Comparison of ENCODE assay signal across 8 cellular contexts in the genomic region with DNA sequence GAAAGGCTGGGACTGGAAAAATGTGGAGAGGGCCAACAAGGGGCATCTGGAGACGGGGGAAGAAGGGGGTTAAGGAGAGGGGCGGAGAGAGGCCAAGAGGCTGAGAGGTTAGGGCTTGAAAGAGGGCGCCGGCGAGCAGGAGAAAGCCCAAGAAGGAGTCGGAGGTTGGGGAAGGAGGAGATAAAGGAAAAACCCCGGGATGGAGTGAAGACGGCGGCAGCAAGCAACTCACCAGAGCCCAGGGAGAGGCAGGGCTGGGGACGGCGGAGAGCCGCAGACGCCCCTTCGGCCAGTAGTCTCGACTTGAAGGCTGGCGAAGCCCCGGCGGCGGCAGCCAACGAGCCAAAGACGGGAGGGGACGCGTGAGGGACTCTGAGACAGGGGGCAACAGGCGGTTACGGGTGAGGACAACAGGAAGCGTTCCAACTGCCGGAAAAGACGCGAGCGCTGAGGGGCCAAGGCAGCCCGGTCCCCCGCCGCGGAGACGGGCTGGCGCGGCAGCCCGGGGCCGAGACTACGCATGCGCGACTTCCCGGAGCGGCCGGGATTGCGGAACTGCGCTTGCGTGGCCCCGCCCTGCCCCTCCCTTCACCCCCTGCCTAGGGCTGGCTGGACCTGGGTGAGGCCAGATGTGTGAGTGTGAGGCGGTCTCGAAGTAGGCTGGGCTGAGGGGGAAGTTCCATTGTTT. TPM values are rescaled to one million over a fixed set of nuclear protein-coding genes. Genes with fewer than 3 reads are reported as not detected.
DNase-seq lines count a peak whose midpoint lies in the region; TF ChIP-seq lines count a peak whose summit lies in the region.

A gene (minus strand): TSS at position 522 of the 688 bp plus-strand sequence. CDS start 7,277 bp downstream, outside the sequence.

- DNase-seq in HEK293T (ENCODE audit: extremely low spot score) = peak; percentile 98
- DNase-seq in MV-4-11 (lab: John Stamatoyannopoulos, UW) = peak; percentile 85
- DNase-seq in SJSA1 (ENCODE audit: low read depth in 1 of 2, low spot score in 2 of 2) = peak; percentile 94 to 95
- DNase-seq in activated naive CD4-positive, alpha-beta T cell (lab: John Stamatoyannopoulos, UW) = peak; percentile 74 to 91 (median 90)
- peak; percentile 69 for DNase-seq in foreskin melanocyte
- DNase-seq in stromal cell of bone marrow (ENCODE audit: low read depth) = peak; percentile 54

- CTCF ChIA-PET in HEK293T (lab: Yijun Ruan, JAX) = no interaction called here

- H2AFZ ChIP-seq in neuron (ENCODE audit: low read depth, low read length) = peak within 1 kb of the TSS; percentile 77

- H3K36me3 ChIP-seq in ES-I3 (ENCODE audit: insufficient read depth, low read length) (0 out of 2 replicates have a peak, but pooled peaks cover 2% of the 10 kb centered on the region), SJSA1 (peaks cover 27% of the 10 kb centered on the region), neuron (ENCODE audit: insufficient read depth, low read length) (peaks cover 2% of the 10 kb centered on the region)

- peak within 1 kb of the TSS; percentile 99 for H3K9ac ChIP-seq in ES-I3 (ENCODE audit: low read depth, low read length)

- H3K9me3 ChIP-seq in ES-I3 (ENCODE audit: control insufficient read depth, insufficient read depth, low read length) (no peaks in the 10 kb centered on the region), SJSA1 (replicated peaks) (no peaks in the 10 kb centered on the region), neuron (ENCODE audit: low read length) (no peaks in the 10 kb centered on the region)

- peak within 1 kb of the TSS; percentile 94 for H3K27ac ChIP-seq in SJSA1

- H3K4me3 ChIP-seq in SJSA1 = peak within 1 kb of the TSS; percentile 88
- H3K4me3 ChIP-seq in neuron (ENCODE audit: low read length) = peak within 1 kb of the TSS; percentile 83

- no peaks in the 10 kb centered on the region for H3K27me3 ChIP-seq in SJSA1 (replicated peaks)
- H3K27me3 ChIP-seq in neuron (ENCODE audit: insufficient read depth, low read length) = no peaks in the 10 kb centered on the region

- H3K4me1 ChIP-seq in ES-I3 (ENCODE audit: insufficient read depth, low read length) (peaks cover 12% of the 10 kb centered on the region; the same call in 1 of the 2 replicates), SJSA1 (replicated peaks) (peaks cover 38% of the 10 kb centered on the region), neuron (ENCODE audit: insufficient read depth, low read length) (peaks cover 21% of the 10 kb centered on the region)

- POLR2A ChIA-PET in HEK293T (lab: Yijun Ruan, JAX) = interaction anchor here (0.6 kb wide), 1 partner anchor 126 kb away, joined by 3 read pairs; no protein-coding TSS in a partner anchor

TF ChIP-seq in HEK293T, 16 proteins besides CTCF, POLR2A, EP300 and RAD21:
- peak; percentile 41 for TF ChIP-seq L3MBTL2 (conservative IDR thresholded peaks at IDR 0.05)
- no peak for TF ChIP-seq FOXK2 (IDR thresholded peaks at IDR 0.05)
- TF ChIP-seq LEF1 (IDR thresholded peaks at IDR 0.05; ENCODE audit: borderline replicate concordance) = no peak
- TF ChIP-seq FOXA1 (IDR thresholded peaks at IDR 0.05) = no peak
- 0 out of 2 replicates have a peak, but pooled peaks have one; percentile 26 for TF ChIP-seq HDGF (IDR thresholded peaks at IDR 0.05; ENCODE audit: borderline replicate concordance)
TF ChIP-seq in HEK293T: peak in this region for 2.

RNA-seq across cellular contexts. Expression of the gene that starts here (rescaled TPM):
- total RNA-seq in SJSA1 (2014; rRNA removed; shearing (Covaris generic)) = 38.0 and 39.3 TPM in 2 replicates

Comparison
In these comparisons a context has a peak if more than half of its experiments do, and no peak if none do; other contexts are left out.
1. Peak in every context shown above with its lines: DNase-seq, H3K4me3 ChIP-seq and H3K27ac ChIP-seq.